Comparison of ENCODE assay signal across 21 cellular contexts in the genomic region with DNA sequence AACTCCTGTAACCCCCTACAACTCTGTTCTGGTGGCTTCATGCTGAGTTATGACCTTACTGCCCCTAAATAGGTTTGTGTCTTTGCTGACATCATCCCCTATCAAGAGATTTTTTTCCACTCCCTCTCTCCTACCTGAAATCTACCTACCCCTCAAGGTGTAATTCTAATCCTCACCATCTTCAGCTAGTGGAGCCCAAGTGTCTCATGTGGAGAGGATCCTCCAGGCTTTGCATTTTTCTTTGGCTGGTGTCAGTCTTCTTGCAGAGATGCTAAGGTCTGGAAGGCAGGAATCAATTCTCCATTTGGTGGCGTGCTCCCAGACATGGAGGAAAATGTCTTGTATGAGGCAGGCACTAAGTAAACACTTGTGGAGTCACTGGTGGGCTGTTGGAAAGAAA.
A peak's percentile ranks its signal among the peaks of the same experiment; 100 is the strongest.
DNase-seq lines count a peak whose midpoint lies in the region; ATAC-seq and TF ChIP-seq lines count a peak whose summit lies in the region.
"Had no signal": no experiment of that assay in that cellular context is flagged by ENCODE, and none has a peak within 500 bp of the region (broad histone marks: within the 10 kb centered on the region; RNA-seq: fewer than 3 reads in every experiment).

No MANE protein-coding gene starts in this region.

- no peak overlapping the region for H2AFZ ChIP-seq in GM23248

- 21 to 25% methylated on average over 1 of the region's 1 CpG for WGBS in GM23248 (ENCODE audit: low coverage in 1 of 2, low lambda C conversion rate in 2 of 2, missing lambda C conversion rate in 2 of 2), 2 experiments

- no peak overlapping the region for H3K4me3 Mint-ChIP-seq in WTC11
- H3K4me3 Mint-ChIP-seq: CD14-positive monocyte; CD4-positive, alpha-beta T cell; CD8-positive, alpha-beta memory T cell had no signal

- H3K4me1 ChIP-seq in GM23248 (ENCODE audit: insufficient read depth): no peaks in the 10 kb centered on the region
- H3K4me1 ChIP-seq: A549; BE2C; BLaER1 treated with 17β-estradiol and CSF1 and Interleukin-3, amounts not matched to agents 10 nM and 100 nM had no signal

- no peaks in the 10 kb centered on the region for H3F3A ChIP-seq in GM23248 (ENCODE audit: insufficient read depth)

- H4K20me1 ChIP-seq in GM23248 (ENCODE audit: insufficient read depth): no peaks in the 10 kb centered on the region
- H4K20me1 ChIP-seq: BLaER1 treated with 17β-estradiol and CSF1 and Interleukin-3, amounts not matched to agents 10 nM and 100 nM had no signal

- no peaks in the 10 kb centered on the region for H3K36me3 Mint-ChIP-seq in WTC11
- H3K36me3 Mint-ChIP-seq: CD14-positive monocyte; CD8-positive, alpha-beta memory T cell had no signal

- ATAC-seq in WTC11 (peak; percentile 50; the same call in 1 of the 2 replicates), HG02852 (IDR thresholded peaks at IDR 0.05; ENCODE audit: unreplicated experiment) (no peak)

- no peak overlapping the region for H3K4me3 ChIP-seq in epithelial cell of esophagus (ENCODE audit: low read length)
- H3K4me3 ChIP-seq in coronary artery: no peak overlapping the region
- H3K4me3 ChIP-seq in GM23248: no peak overlapping the region
- H3K4me3 ChIP-seq: A549; BLaER1 treated with 17β-estradiol and CSF1 and Interleukin-3, amounts not matched to agents 10 nM and 100 nM had no signal

- no peak for DNase-seq in WTC11 (ENCODE audit: low spot score)
- no peak for DNase-seq in epithelial cell of esophagus (ENCODE audit: low read depth)
- DNase-seq in iPS-NIHi11 (ENCODE audit: low spot score): peak; percentile 6
- no peak for DNase-seq in coronary artery (ENCODE audit: low spot score)
- DNase-seq in GM23248: no peak
- no peak for DNase-seq in dermis blood vessel endothelial cell
- DNase-seq: 8988T; ACHN; AML-193; BE2C; CD4-positive, alpha-beta T cell; CD8-positive, alpha-beta memory T cell; DMS53; GF-D8; GOT3; H7; HCEC 1CT had no signal

- H3K27me3 Mint-ChIP-seq in WTC11 (ENCODE audit: low read depth): peaks cover 19% of the 10 kb centered on the region

- H3K79me2 ChIP-seq in GM23248 (ENCODE audit: insufficient read depth): no peaks in the 10 kb centered on the region

- H3K4me2 ChIP-seq in GM23248 (ENCODE audit: unreplicated experiment): no peak overlapping the region
- H3K4me2 ChIP-seq: A549; BLaER1 treated with 17β-estradiol and CSF1 and Interleukin-3, amounts not matched to agents 10 nM and 100 nM had no signal

- peaks cover 4% of the 10 kb centered on the region for H3K27me3 ChIP-seq in GM23248 (replicated peaks; ENCODE audit: insufficient read depth)
- H3K27me3 ChIP-seq: BLaER1 treated with 17β-estradiol and CSF1 and Interleukin-3, amounts not matched to agents 10 nM and 100 nM had no signal

- no peaks in the 10 kb centered on the region for H3K9me2 ChIP-seq in GM23248 (ENCODE audit: insufficient read depth)

- H3K9me3 Mint-ChIP-seq in WTC11: peaks cover 12% of the 10 kb centered on the region
- H3K9me3 Mint-ChIP-seq: CD4-positive, alpha-beta T cell had no signal

- peaks cover 14% of the 10 kb centered on the region for H3K4me1 Mint-ChIP-seq in WTC11
- H3K4me1 Mint-ChIP-seq: CD14-positive monocyte; CD8-positive, alpha-beta memory T cell had no signal

- H3K9me3 ChIP-seq in GM23248 (ENCODE audit: low read depth): no peaks in the 10 kb centered on the region
- H3K9me3 ChIP-seq: A549, BE2C had no signal

- CTCF ChIA-PET in WTC11 (lab: Charles Lee): interaction anchor here (1.0 to 1.7 kb wide), 3 partner anchors 74 to 102 kb away, joined by 3 to 9 read pairs (median 3); no protein-coding TSS in a partner anchor

- H3K36me3 ChIP-seq in GM23248 (ENCODE audit: low read depth): no peaks in the 10 kb centered on the region
- H3K36me3 ChIP-seq: BE2C; BLaER1 treated with 17β-estradiol and CSF1 and Interleukin-3, amounts not matched to agents 10 nM and 100 nM had no signal

- H3K27ac Mint-ChIP-seq in WTC11: no peak overlapping the region
- H3K27ac Mint-ChIP-seq: CD4-positive, alpha-beta T cell; CD8-positive, alpha-beta memory T cell had no signal

- no peak overlapping the region for H3K9ac ChIP-seq in GM23248
- H3K9ac ChIP-seq: BLaER1 treated with 17β-estradiol and CSF1 and Interleukin-3, amounts not matched to agents 10 nM and 100 nM had no signal

- TF ChIP-seq CTCF in WTC11 (IDR thresholded peaks at IDR 0.05) (no peak), epithelial cell of esophagus (IDR thresholded peaks at IDR 0.05; ENCODE audit: insufficient read depth, low read depth, low read length, missing control alignments) (peak; percentile 10), coronary artery (IDR thresholded peaks at IDR 0.05) (no peak)

- in situ Hi-C loops in GM23248 (cut with MboI): no loop called here

- H3K27ac ChIP-seq in coronary artery: no peak overlapping the region
- H3K27ac ChIP-seq in GM23248: no peak overlapping the region
- H3K27ac ChIP-seq: A549; BLaER1 treated with 17β-estradiol and CSF1 and Interleukin-3, amounts not matched to agents 10 nM and 100 nM had no signal

- POLR2A ChIA-PET in WTC11 (lab: Charles Lee): no interaction called here

TF ChIP-seq in WTC11, 78 proteins besides CTCF, POLR2A, EP300 and RAD21 (continues in another document):
- TF ChIP-seq, protein P1, sequence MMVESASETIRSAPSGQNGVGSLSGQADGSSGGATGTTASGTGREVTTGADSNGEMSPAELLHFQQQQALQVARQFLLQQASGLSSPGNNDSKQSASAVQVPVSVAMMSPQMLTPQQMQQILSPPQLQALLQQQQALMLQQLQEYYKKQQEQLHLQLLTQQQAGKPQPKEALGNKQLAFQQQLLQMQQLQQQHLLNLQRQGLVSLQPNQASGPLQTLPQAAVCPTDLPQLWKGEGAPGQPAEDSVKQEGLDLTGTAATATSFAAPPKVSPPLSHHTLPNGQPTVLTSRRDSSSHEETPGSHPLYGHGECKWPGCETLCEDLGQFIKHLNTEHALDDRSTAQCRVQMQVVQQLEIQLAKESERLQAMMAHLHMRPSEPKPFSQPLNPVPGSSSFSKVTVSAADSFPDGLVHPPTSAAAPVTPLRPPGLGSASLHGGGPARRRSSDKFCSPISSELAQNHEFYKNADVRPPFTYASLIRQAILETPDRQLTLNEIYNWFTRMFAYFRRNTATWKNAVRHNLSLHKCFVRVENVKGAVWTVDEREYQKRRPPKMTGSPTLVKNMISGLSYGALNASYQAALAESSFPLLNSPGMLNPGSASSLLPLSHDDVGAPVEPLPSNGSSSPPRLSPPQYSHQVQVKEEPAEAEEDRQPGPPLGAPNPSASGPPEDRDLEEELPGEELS (CRISPR knock-in tag; IDR thresholded peaks at IDR 0.05): no peak
- TF ChIP-seq, protein P2, sequence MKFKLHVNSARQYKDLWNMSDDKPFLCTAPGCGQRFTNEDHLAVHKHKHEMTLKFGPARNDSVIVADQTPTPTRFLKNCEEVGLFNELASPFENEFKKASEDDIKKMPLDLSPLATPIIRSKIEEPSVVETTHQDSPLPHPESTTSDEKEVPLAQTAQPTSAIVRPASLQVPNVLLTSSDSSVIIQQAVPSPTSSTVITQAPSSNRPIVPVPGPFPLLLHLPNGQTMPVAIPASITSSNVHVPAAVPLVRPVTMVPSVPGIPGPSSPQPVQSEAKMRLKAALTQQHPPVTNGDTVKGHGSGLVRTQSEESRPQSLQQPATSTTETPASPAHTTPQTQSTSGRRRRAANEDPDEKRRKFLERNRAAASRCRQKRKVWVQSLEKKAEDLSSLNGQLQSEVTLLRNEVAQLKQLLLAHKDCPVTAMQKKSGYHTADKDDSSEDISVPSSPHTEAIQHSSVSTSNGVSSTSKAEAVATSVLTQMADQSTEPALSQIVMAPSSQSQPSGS (CRISPR knock-in tag; IDR thresholded peaks at IDR 0.05; ENCODE audit: borderline replicate concordance, low read depth): no peak
- TF ChIP-seq ZNF219 (CRISPR knock-in tag; IDR thresholded peaks at IDR 0.05; ENCODE audit: borderline replicate concordance) (no peak), ZNF396 (CRISPR knock-in tag; IDR thresholded peaks at IDR 0.05; ENCODE audit: borderline replicate concordance) (no peak), IRF2 (CRISPR knock-in tag; IDR thresholded peaks at IDR 0.05; ENCODE audit: borderline replicate concordance, low read depth) (no peak), FOXJ3 (CRISPR knock-in tag; IDR thresholded peaks at IDR 0.05; ENCODE audit: borderline replicate concordance) (no peak), ZNF423 (CRISPR knock-in tag; IDR thresholded peaks at IDR 0.05) (no peak), ETV6 (CRISPR knock-in tag; IDR thresholded peaks at IDR 0.05) (no peak), NR2C2 (CRISPR knock-in tag; IDR thresholded peaks at IDR 0.05) (no peak)
- TF ChIP-seq, protein P3, sequence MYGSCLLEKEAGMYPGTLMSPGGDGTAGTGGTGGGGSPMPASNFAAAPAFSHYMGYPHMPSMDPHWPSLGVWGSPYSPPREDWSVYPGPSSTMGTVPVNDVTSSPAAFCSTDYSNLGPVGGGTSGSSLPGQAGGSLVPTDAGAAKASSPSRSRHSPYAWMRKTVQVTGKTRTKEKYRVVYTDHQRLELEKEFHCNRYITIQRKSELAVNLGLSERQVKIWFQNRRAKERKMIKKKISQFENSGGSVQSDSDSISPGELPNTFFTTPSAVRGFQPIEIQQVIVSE (CRISPR knock-in tag; IDR thresholded peaks at IDR 0.05; ENCODE audit: borderline replicate concordance): no peak
- TF ChIP-seq, protein P4, sequence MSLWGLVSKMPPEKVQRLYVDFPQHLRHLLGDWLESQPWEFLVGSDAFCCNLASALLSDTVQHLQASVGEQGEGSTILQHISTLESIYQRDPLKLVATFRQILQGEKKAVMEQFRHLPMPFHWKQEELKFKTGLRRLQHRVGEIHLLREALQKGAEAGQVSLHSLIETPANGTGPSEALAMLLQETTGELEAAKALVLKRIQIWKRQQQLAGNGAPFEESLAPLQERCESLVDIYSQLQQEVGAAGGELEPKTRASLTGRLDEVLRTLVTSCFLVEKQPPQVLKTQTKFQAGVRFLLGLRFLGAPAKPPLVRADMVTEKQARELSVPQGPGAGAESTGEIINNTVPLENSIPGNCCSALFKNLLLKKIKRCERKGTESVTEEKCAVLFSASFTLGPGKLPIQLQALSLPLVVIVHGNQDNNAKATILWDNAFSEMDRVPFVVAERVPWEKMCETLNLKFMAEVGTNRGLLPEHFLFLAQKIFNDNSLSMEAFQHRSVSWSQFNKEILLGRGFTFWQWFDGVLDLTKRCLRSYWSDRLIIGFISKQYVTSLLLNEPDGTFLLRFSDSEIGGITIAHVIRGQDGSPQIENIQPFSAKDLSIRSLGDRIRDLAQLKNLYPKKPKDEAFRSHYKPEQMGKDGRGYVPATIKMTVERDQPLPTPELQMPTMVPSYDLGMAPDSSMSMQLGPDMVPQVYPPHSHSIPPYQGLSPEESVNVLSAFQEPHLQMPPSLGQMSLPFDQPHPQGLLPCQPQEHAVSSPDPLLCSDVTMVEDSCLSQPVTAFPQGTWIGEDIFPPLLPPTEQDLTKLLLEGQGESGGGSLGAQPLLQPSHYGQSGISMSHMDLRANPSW (CRISPR knock-in tag; conservative IDR thresholded peaks at IDR 0.05; ENCODE audit: low read depth): no peak
